ENCODE assay signal across 8 cellular contexts in the genomic region with DNA sequence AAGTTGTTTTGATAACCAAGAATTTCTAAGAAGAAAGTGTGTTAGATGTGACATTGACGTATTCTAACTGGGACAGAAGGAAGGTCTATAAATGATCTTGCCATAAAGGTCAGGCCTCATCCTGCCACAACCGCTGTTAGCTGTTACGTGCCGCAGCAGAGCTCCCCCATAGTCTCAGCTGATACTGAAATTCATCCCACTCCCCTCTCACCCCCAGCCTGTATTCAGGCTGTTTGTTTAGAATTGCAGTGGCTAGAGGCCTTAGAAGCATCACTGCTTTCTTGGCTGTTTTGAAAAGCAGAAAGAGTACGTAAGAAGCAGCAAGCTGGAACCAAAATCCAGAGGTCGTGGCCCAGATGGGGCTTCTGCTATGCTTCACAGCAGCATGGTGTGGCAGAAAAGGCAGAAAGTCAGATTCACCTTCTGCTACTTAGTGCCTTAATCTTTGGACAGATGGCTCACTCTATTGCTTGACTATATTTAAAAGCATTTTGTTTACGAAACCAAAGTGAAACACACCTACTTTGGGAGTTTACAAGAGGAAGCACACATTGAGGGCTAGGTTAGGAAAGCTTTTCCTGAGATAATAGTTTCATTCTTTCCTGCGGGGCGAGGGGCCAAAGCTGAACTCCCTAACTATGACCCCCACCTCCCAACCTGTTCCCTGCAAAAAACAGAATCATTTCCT. TPM values are rescaled to one million over a fixed set of nuclear protein-coding genes. Genes with fewer than 3 reads are reported as not detected.
DNase-seq lines count a peak whose midpoint lies in the region; ATAC-seq and TF ChIP-seq lines count a peak whose summit lies in the region.

No MANE protein-coding gene starts in this region.

- H3K36me3 Mint-ChIP-seq in brain = no peaks in the 10 kb centered on the region
- no peaks in the 10 kb centered on the region for H3K36me3 Mint-ChIP-seq in naive thymus-derived CD8-positive, alpha-beta T cell

- H3K4me3 Mint-ChIP-seq in brain = peak overlapping the region; percentile 36 to 78 (median 74)
- H3K4me3 Mint-ChIP-seq in naive thymus-derived CD8-positive, alpha-beta T cell = peak overlapping the region; percentile 70 to 88 (median 79)

- peaks cover 12% of the 10 kb centered on the region for H3K4me1 Mint-ChIP-seq in brain
- peaks cover 20 to 47% (median 37%) of the 10 kb centered on the region in 4 donors for H3K4me1 Mint-ChIP-seq in naive thymus-derived CD8-positive, alpha-beta T cell

- POLR2A ChIA-PET in naive thymus-derived CD8-positive, alpha-beta T cell (lab: Charles Lee) = no interaction called here

- peaks cover 0 to 12% (median 0%) of the 10 kb centered on the region in 5 experiments for H3K9me3 Mint-ChIP-seq in brain
- H3K9me3 Mint-ChIP-seq in naive thymus-derived CD8-positive, alpha-beta T cell = no peaks in the 10 kb centered on the region

- peak overlapping the region in 1 of 5 experiments; percentile 19 for H3K27ac Mint-ChIP-seq in brain
- peak overlapping the region; percentile 75 to 96 (median 90) for H3K27ac Mint-ChIP-seq in naive thymus-derived CD8-positive, alpha-beta T cell

- TF ChIP-seq CTCF in brain (conservative IDR thresholded peaks at IDR 0.05) = no peak

- ATAC-seq in naive thymus-derived CD8-positive, alpha-beta T cell = peak; percentile 72 to 83
- ATAC-seq in GM21390 (IDR thresholded peaks at IDR 0.05; ENCODE audit: unreplicated experiment) = no peak
- no peak for ATAC-seq in GM19452 (IDR thresholded peaks at IDR 0.05; ENCODE audit: unreplicated experiment)

- peaks cover 91% of the 10 kb centered on the region for H3K27me3 Mint-ChIP-seq in brain
- H3K27me3 Mint-ChIP-seq in naive thymus-derived CD8-positive, alpha-beta T cell = peaks cover 0 to 43% (median 1%) of the 10 kb centered on the region in 5 donors

- peak; percentile 13 for DNase-seq in stimulated activated CD4-positive, alpha-beta T cell treated with anti-CD3 and anti-CD28 coated beads, Interleukin-1b, Interleukin-23, amount 100 ng/mL, for 48 hours
- DNase-seq in stimulated activated CD4-positive, alpha-beta T cell treated with anti-CD3 and anti-CD28 coated beads, Interleukin-2, amount 100 ng/mL, for 48 hours = no peak
- peak in 8 of 10 donors; percentile 24 to 82 (median 66) for DNase-seq in naive thymus-derived CD8-positive, alpha-beta T cell
- no peak for DNase-seq in effector CD4-positive, alpha-beta T cell
- DNase-seq in anterior cingulate cortex (lab: John Stamatoyannopoulos, UW) = no peak

RNA-seq across cellular contexts. Expression of gene LAYN, which starts 0.9 kb away (rescaled TPM):
- 12.9 TPM for polyA plus RNA-seq in brain (ENCODE audit: insufficient read depth, low read depth, low replicate concordance)
- 1 to 10 TPM; 1.2 to 1.4 TPM for total RNA-seq in naive thymus-derived CD8-positive, alpha-beta T cell
- polyA plus RNA-seq in naive thymus-derived CD8-positive, alpha-beta T cell = 1 to 10 TPM in 2 of 3 donors, under 1 TPM in 1; 0.45 to 1.6 (median 1.4) TPM

RNA-seq across cellular contexts. Expression of gene HOATZ, which starts 25.0 kb away (rescaled TPM):
- not detected for polyA plus RNA-seq in brain (ENCODE audit: insufficient read depth, low read depth, low replicate concordance)
- not detected for total RNA-seq in naive thymus-derived CD8-positive, alpha-beta T cell
- not detected for polyA plus RNA-seq in naive thymus-derived CD8-positive, alpha-beta T cell

RNA-seq across cellular contexts. Expression of gene BTG4, which starts 27.4 kb away (rescaled TPM):
- not detected for polyA plus RNA-seq in brain (ENCODE audit: insufficient read depth, low read depth, low replicate concordance)
- total RNA-seq in naive thymus-derived CD8-positive, alpha-beta T cell = not detected
- not detected for polyA plus RNA-seq in naive thymus-derived CD8-positive, alpha-beta T cell

Comparison
In these comparisons a context has a peak if more than half of its experiments do, and no peak if none do; other contexts are left out.
1. DNase-seq: peak in stimulated activated CD4-positive, alpha-beta T cell treated with anti-CD3 and anti-CD28 coated beads, Interleukin-1b, Interleukin-23, amount 100 ng/mL, for 48 hours (single experiment) and naive thymus-derived CD8-positive, alpha-beta T cell (8 of 10); none in stimulated activated CD4-positive, alpha-beta T cell treated with anti-CD3 and anti-CD28 coated beads, Interleukin-2, amount 100 ng/mL, for 48 hours (0 of 2), effector CD4-positive, alpha-beta T cell (single experiment) and anterior cingulate cortex (0 of 58).
2. ATAC-seq: peak in naive thymus-derived CD8-positive, alpha-beta T cell (2 of 2); none in GM21390 (single experiment) and GM19452 (single experiment).